8 cellular contexts compared by ENCODE assay signal in genomic region chr17:64343833-64344637, GRCh38. TPM values are rescaled to one million over a fixed set of nuclear protein-coding genes. Genes with fewer than 3 reads are reported as not detected.
DNase-seq lines count a peak whose midpoint lies in the region; ATAC-seq, FAIRE-seq and TF ChIP-seq lines count a peak whose summit lies in the region.

No MANE protein-coding gene starts in this region.

- H4K8ac ChIP-seq in H9 (replicated peaks; ENCODE audit: insufficient read length, low read depth, low read length), result no peak overlapping the region

- peaks cover 6 to 24% of the 10 kb centered on the region in 2 donors for H3K4me1 ChIP-seq in naive thymus-derived CD4-positive, alpha-beta T cell (ENCODE audit: control insufficient read depth in 2 of 2, insufficient read depth in 2 of 2, low read length in 2 of 2)
- H3K4me1 ChIP-seq in H9 (ENCODE audit: insufficient read depth, low read length), result no peaks in the 10 kb centered on the region

- no peak overlapping the region for H2AK5ac ChIP-seq in H9 (ENCODE audit: insufficient read length, low read length)

- H2AFZ ChIP-seq in H9 (ENCODE audit: low read length), result no peak overlapping the region

- H3K9me3 Mint-ChIP-seq in T-helper 2 cell treated with Interferon-gamma antibody and Interleukin-4, amounts not matched to agents 5 μg/mL and 100 μg/mL, for 36 hours, result no peaks in the 10 kb centered on the region
- H3K9me3 Mint-ChIP-seq in naive thymus-derived CD4-positive, alpha-beta T cell, result no peaks in the 10 kb centered on the region
- no peaks in the 10 kb centered on the region for H3K9me3 Mint-ChIP-seq in H9

- H3T11ph ChIP-seq in H9 (ENCODE audit: low read length), result no peak overlapping the region

- H3K18ac ChIP-seq in H9 (ENCODE audit: insufficient read length, low read depth, low read length), result no peak overlapping the region

- H3K79me1 ChIP-seq in H9 (ENCODE audit: insufficient read depth, low read depth, low read length, poor library complexity, severe bottlenecking), result no peaks in the 10 kb centered on the region

- no peak overlapping the region for H2BK12ac ChIP-seq in H9 (ENCODE audit: insufficient read length, low read depth, low read length)

- peaks cover 2% of the 10 kb centered on the region for H3K36me3 Mint-ChIP-seq in T-helper 2 cell treated with Interferon-gamma antibody and Interleukin-4, amounts not matched to agents 5 μg/mL and 100 μg/mL, for 36 hours (ENCODE audit: low read depth)
- H3K36me3 Mint-ChIP-seq in naive thymus-derived CD4-positive, alpha-beta T cell, result peaks cover 0 to 13% (median 4%) of the 10 kb centered on the region in 5 donors
- H3K36me3 Mint-ChIP-seq in H9 (ENCODE audit: insufficient read depth in 1 of 3, low read depth in 3 of 3), result no peaks in the 10 kb centered on the region

- peak overlapping the region; percentile 57 for H3K27ac Mint-ChIP-seq in T-helper 2 cell treated with Interferon-gamma antibody and Interleukin-4, amounts not matched to agents 5 μg/mL and 100 μg/mL, for 36 hours
- peak overlapping the region; percentile 51 to 86 (median 76) for H3K27ac Mint-ChIP-seq in naive thymus-derived CD4-positive, alpha-beta T cell
- H3K27ac Mint-ChIP-seq in H9, result no peak overlapping the region

- no peak overlapping the region for H4K5ac ChIP-seq in H9 (ENCODE audit: insufficient read length, low read depth, low read length)

- H3K9me3 ChIP-seq in naive thymus-derived CD4-positive, alpha-beta T cell (ENCODE audit: control insufficient read depth in 2 of 3, low read length in 3 of 3), result no peaks in the 10 kb centered on the region
- H3K9me3 ChIP-seq in H9 (ENCODE audit: control insufficient read depth, low read depth, low read length), result no peaks in the 10 kb centered on the region

- no peaks in the 10 kb centered on the region for H3K27me3 Mint-ChIP-seq in T-helper 2 cell treated with Interferon-gamma antibody and Interleukin-4, amounts not matched to agents 5 μg/mL and 100 μg/mL, for 36 hours (ENCODE audit: low read depth)
- H3K27me3 Mint-ChIP-seq in naive thymus-derived CD4-positive, alpha-beta T cell, result no peaks in the 10 kb centered on the region
- H3K27me3 Mint-ChIP-seq in H9 (ENCODE audit: low read depth), result peaks cover 28% of the 10 kb centered on the region

- no peak overlapping the region for H2BK5ac ChIP-seq in H9 (ENCODE audit: insufficient read length, low read length)

- no peak overlapping the region for H3K4me3 ChIP-seq in AG04449 (ENCODE audit: low read depth, low read length)
- H3K4me3 ChIP-seq in naive thymus-derived CD4-positive, alpha-beta T cell (ENCODE audit: low read length), result no peak overlapping the region

- POLR2A ChIA-PET in AG04449 (lab: Yijun Ruan, JAX), result no interaction called here
- POLR2A ChIA-PET in naive thymus-derived CD4-positive, alpha-beta T cell (lab: Charles Lee), result interaction anchor here (0.6 to 1.9 kb wide), 6 partner anchors 22 to 162 kb away, joined by 3 to 6 read pairs (median 4); partner anchors contain the start of genes CEP95 and DDX5

- no peak overlapping the region for H4K91ac ChIP-seq in H9 (ENCODE audit: insufficient read length, low read depth, low read length)

- no peaks in the 10 kb centered on the region for H4K20me1 ChIP-seq in H9 (ENCODE audit: control insufficient read depth, insufficient read depth, insufficient read length)

- H3K4me2 ChIP-seq in H9 (ENCODE audit: insufficient read depth, insufficient read length, low read length), result no peak overlapping the region

- H3K27me3 ChIP-seq in naive thymus-derived CD4-positive, alpha-beta T cell (ENCODE audit: control insufficient read depth in 2 of 2, insufficient read depth in 2 of 2, low read length in 2 of 2), result no peaks in the 10 kb centered on the region
- no peaks in the 10 kb centered on the region for H3K27me3 ChIP-seq in H9 (ENCODE audit: insufficient read depth, low read length)

- no peak overlapping the region for H2BK120ac ChIP-seq in H9 (ENCODE audit: low read depth, low read length, poor library complexity, severe bottlenecking)

- H3K56ac ChIP-seq in H9 (ENCODE audit: insufficient read length, low read depth, low read length), result no peak overlapping the region

- peaks cover 0 to 61% (median 0%) of the 10 kb centered on the region in 3 experiments for H3K36me3 ChIP-seq in naive thymus-derived CD4-positive, alpha-beta T cell (ENCODE audit: control insufficient read depth in 2 of 3, insufficient read depth in 3 of 3, low read length in 3 of 3)

- H3K27ac ChIP-seq in naive thymus-derived CD4-positive, alpha-beta T cell (ENCODE audit: low read depth, low read length), result peak overlapping the region; percentile 27
- H3K27ac ChIP-seq in H9 (ENCODE audit: insufficient read length, low read depth, low read length), result no peak overlapping the region

- no peak overlapping the region for H2BK15ac ChIP-seq in H9 (ENCODE audit: low read depth, low read length)

- no peak overlapping the region for H3K14ac ChIP-seq in H9 (ENCODE audit: insufficient read depth, low read length)

- no peaks in the 10 kb centered on the region for H3K79me2 ChIP-seq in H9 (ENCODE audit: insufficient read depth, low read length)

- intact Hi-C loops in naive thymus-derived CD4-positive, alpha-beta T cell (cut with micrococcal nuclease), result no loop called here

- no CpG with 5 or more reads among the region's 11 CpGs for WGBS in H9 (ENCODE audit: extremely low coverage, insufficient read length, low lambda C conversion rate)

- TF ChIP-seq CTCF in AG04449 (IDR thresholded peaks at IDR 0.05; ENCODE audit: insufficient read depth, low read length, missing control alignments) (no peak), H9 (conservative IDR thresholded peaks at IDR 0.05) (no peak)

- H3K23ac ChIP-seq in H9 (ENCODE audit: insufficient read length, low read depth, low read length), result no peak overlapping the region

- peak; percentile 24 for DNase-seq in AG04449 (ENCODE audit: low read depth, low spot score)
- DNase-seq in HTR-8/SVneo (ENCODE audit: insufficient read length, low spot score), result peak; percentile 34
- no peak for DNase-seq in T-helper 2 cell treated with Interferon-gamma antibody and Interleukin-4, amounts not matched to agents 5 μg/mL and 100 μg/mL, for 36 hours (ENCODE audit: low spot score)
- peak in 4 of 9 donors; percentile 23 to 54 (median 32) for DNase-seq in naive thymus-derived CD4-positive, alpha-beta T cell
- no peak for DNase-seq in H9
- no peak for DNase-seq in T-helper 9 cell

- peak; percentile 74 for ATAC-seq in esophagus mucosa
- peak; percentile 50 for ATAC-seq in naive thymus-derived CD4-positive, alpha-beta T cell
- no peak for ATAC-seq in GM18517 (IDR thresholded peaks at IDR 0.05; ENCODE audit: unreplicated experiment)

- no peak overlapping the region for H3K9ac ChIP-seq in H9 (ENCODE audit: extremely low read depth, insufficient read length, low read length)

- H2BK20ac ChIP-seq in H9 (ENCODE audit: low read depth, low read length, poor library complexity, severe bottlenecking), result no peak overlapping the region

- FAIRE-seq in HTR-8/SVneo (lab: Jason Lieb, UNC), result no peak

- peaks cover 5% of the 10 kb centered on the region for H3K4me1 Mint-ChIP-seq in T-helper 2 cell treated with Interferon-gamma antibody and Interleukin-4, amounts not matched to agents 5 μg/mL and 100 μg/mL, for 36 hours (ENCODE audit: low read depth)
- H3K4me1 Mint-ChIP-seq in naive thymus-derived CD4-positive, alpha-beta T cell, result peaks cover 19 to 39% (median 27%) of the 10 kb centered on the region in 7 donors
- peaks cover 3 to 5% of the 10 kb centered on the region in 2 experiments for H3K4me1 Mint-ChIP-seq in H9

- H3K23me2 ChIP-seq in H9 (ENCODE audit: insufficient read length, low read depth, low read length, poor library complexity, severe bottlenecking), result no peaks in the 10 kb centered on the region

- no peak overlapping the region for H3K4me3 Mint-ChIP-seq in T-helper 2 cell treated with Interferon-gamma antibody and Interleukin-4, amounts not matched to agents 5 μg/mL and 100 μg/mL, for 36 hours
- H3K4me3 Mint-ChIP-seq in naive thymus-derived CD4-positive, alpha-beta T cell, result peak overlapping the region in 7 of 10 donors; percentile 10 to 51 (median 23)
- no peak overlapping the region for H3K4me3 Mint-ChIP-seq in H9

- CTCF ChIA-PET in AG04449 (lab: Yijun Ruan, JAX), result interaction anchor here (1.0 to 2.1 kb wide), 7 partner anchors 13 to 74 kb away, joined by 3 to 8 read pairs (median 3); no protein-coding TSS in a partner anchor
- CTCF ChIA-PET in naive thymus-derived CD4-positive, alpha-beta T cell (lab: Charles Lee), result interaction anchor here (0.6 to 1.4 kb wide), 5 partner anchors 22 to 74 kb away, joined by 3 to 4 read pairs (median 3); no protein-coding TSS in a partner anchor

- no peak overlapping the region for H3K4ac ChIP-seq in H9 (ENCODE audit: low read depth, low read length)

RNA-seq across cellular contexts. Expression of gene PECAM1, which starts 46.6 kb away (rescaled TPM):
- total RNA-seq in esophagus mucosa (32.3 TPM), H9 (2021) (0.15 and 0.17 TPM in 2 replicates)
- 100 to 1,000 TPM in 1 of 5 experiments, 10 to 100 TPM in 4; 10.0 to 224 (median 60.1) TPM for total RNA-seq in naive thymus-derived CD4-positive, alpha-beta T cell
- 100 to 1,000 TPM in 1 of 2 donors, 10 to 100 TPM in 1; 91.1 to 180 TPM for polyA plus RNA-seq in naive thymus-derived CD4-positive, alpha-beta T cell

Comparison
In these comparisons a context has a peak if more than half of its experiments do, and no peak if none do; other contexts are left out.
1. DNase-seq: peak in AG04449 (single experiment) and HTR-8/SVneo (single experiment); none in T-helper 2 cell treated with Interferon-gamma antibody and Interleukin-4, amounts not matched to agents 5 μg/mL and 100 μg/mL, for 36 hours (single experiment), H9 (single experiment) and T-helper 9 cell (single experiment).
2. H3K27ac Mint-ChIP-seq: peak in T-helper 2 cell treated with Interferon-gamma antibody and Interleukin-4, amounts not matched to agents 5 μg/mL and 100 μg/mL, for 36 hours (single experiment) and naive thymus-derived CD4-positive, alpha-beta T cell (9 of 9); none in H9 (0 of 3).
3. H3K4me3 Mint-ChIP-seq: peak in naive thymus-derived CD4-positive, alpha-beta T cell (7 of 10); none in T-helper 2 cell treated with Interferon-gamma antibody and Interleukin-4, amounts not matched to agents 5 μg/mL and 100 μg/mL, for 36 hours (single experiment) and H9 (0 of 2).